In the genomic region with DNA sequence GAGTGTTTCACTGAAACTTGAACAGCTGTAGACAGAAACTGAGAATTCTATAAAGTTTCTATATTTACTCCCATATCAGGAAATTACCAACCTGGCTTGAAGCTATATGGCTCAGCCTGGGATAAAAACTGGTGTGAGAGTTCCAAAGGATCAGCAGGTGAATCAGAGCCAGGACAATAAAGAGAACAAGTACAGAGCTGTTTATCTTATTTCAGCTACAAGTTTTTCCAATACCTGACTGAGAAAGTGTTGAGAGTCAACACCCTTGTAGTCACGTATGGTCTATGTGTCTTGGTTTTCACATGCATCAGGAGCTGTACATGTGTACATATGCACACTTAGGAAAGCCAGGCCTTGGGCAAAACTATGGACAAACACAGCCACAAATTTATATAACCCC, we compare ENCODE assay signal across 1 cellular context.
TF ChIP-seq lines count a peak whose summit lies in the region.

No MANE protein-coding gene starts in this region.

TF ChIP-seq in WTC11, 78 proteins besides CTCF, POLR2A, EP300 and RAD21 (continued from another document):
- TF ChIP-seq ZNF425 (CRISPR knock-in tag; conservative IDR thresholded peaks at IDR 0.05) (no peak), TEAD4 (CRISPR knock-in tag; IDR thresholded peaks at IDR 0.05) (no peak), FOXP1 (CRISPR knock-in tag; IDR thresholded peaks at IDR 0.05; ENCODE audit: borderline replicate concordance) (no peak), ZNF512 (CRISPR knock-in tag; IDR thresholded peaks at IDR 0.05; ENCODE audit: borderline replicate concordance) (no peak), GRHL2 (CRISPR knock-in tag; IDR thresholded peaks at IDR 0.05; ENCODE audit: insufficient replicate concordance, severe bottlenecking) (no peak), PRRX2 (CRISPR knock-in tag; IDR thresholded peaks at IDR 0.05) (no peak), ARID4B (CRISPR knock-in tag; IDR thresholded peaks at IDR 0.05; ENCODE audit: borderline replicate concordance) (no peak), IRF2 (CRISPR knock-in tag; IDR thresholded peaks at IDR 0.05; ENCODE audit: borderline replicate concordance, low read depth) (no peak), GABPB1 (CRISPR knock-in tag; IDR thresholded peaks at IDR 0.05) (no peak), E2F4 (CRISPR knock-in tag; IDR thresholded peaks at IDR 0.05; ENCODE audit: borderline replicate concordance, low read depth) (no peak), ZNF232 (CRISPR knock-in tag; IDR thresholded peaks at IDR 0.05) (no peak), CREB1 (CRISPR knock-in tag; IDR thresholded peaks at IDR 0.05) (no peak), MXD4 (CRISPR knock-in tag; IDR thresholded peaks at IDR 0.05; ENCODE audit: borderline replicate concordance) (no peak)
